10 cellular contexts compared by ENCODE assay signal in the genomic region with DNA sequence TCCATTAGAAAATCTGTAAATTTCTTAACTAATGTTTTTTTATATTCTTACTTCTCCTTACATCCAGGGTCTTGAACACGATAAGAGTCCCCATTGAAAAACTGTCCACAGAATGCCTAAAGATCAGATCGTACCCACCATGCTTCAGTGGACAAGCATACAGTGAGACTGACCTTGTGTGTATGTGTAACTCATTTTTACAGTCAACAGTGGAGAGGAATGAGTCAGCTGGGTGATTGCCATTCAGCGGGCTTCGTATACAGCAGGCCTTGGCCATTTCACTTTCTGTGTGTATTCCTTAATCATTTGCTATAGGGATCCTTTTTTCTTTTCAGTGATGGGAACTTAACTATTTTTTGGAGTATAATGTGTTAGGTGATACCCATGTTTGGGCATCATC. TPM values are rescaled to one million over a fixed set of nuclear protein-coding genes. Genes with fewer than 3 reads are reported as not detected.
DNase-seq lines count a peak whose midpoint lies in the region; ATAC-seq, FAIRE-seq and TF ChIP-seq lines count a peak whose summit lies in the region.
"Had no signal": no experiment of that assay in that cellular context is flagged by ENCODE, and none has a peak within 500 bp of the region (broad histone marks: within the 10 kb centered on the region; RNA-seq: fewer than 3 reads in every experiment).

No MANE protein-coding gene starts in this region.

- H3K4me1 Mint-ChIP-seq in IgD-negative memory B cell, result peaks cover 45 to 56% (median 55%) of the 10 kb centered on the region in 3 donors

- TF ChIP-seq POLR2A in GM12892 (IDR thresholded peaks at IDR 0.05; ENCODE audit: low read depth, low read length), result no peak

- no peak for DNase-seq in GM12892 (ENCODE audit: insufficient read length)
- peak; percentile 44 to 66 for DNase-seq in foreskin fibroblast
- DNase-seq in NCI-H345 (lab: John Stamatoyannopoulos, UW), result no peak
- no peak for DNase-seq in stimulated activated CD8-positive, alpha-beta memory T cell treated with anti-CD3 and anti-CD28 coated beads, Interleukin-4, amount 100 ng/mL, for 48 hours
- no peak for DNase-seq in KG1 (lab: John Stamatoyannopoulos, UW)
- DNase-seq: NCI-H526 treated with DMSO at 0.1 percent for 48 hours, right cardiac atrium had no signal

- H3K4me3 Mint-ChIP-seq in IgD-negative memory B cell, result peak overlapping the region in 1 of 4 donors; percentile 56

- H3K27me3 Mint-ChIP-seq in IgD-negative memory B cell, result no peaks in the 10 kb centered on the region

- peak overlapping the region; percentile 73 to 87 (median 75) for H3K27ac Mint-ChIP-seq in IgD-negative memory B cell

- no peak overlapping the region for H3K4me3 ChIP-seq in foreskin fibroblast (ENCODE audit: low read depth in 1 of 2, low read length in 2 of 2)

- H3K9me3 Mint-ChIP-seq in IgD-negative memory B cell, result no peaks in the 10 kb centered on the region

- peaks cover 35% of the 10 kb centered on the region for H3K36me3 Mint-ChIP-seq in IgD-negative memory B cell

- peak; percentile 86 for FAIRE-seq in GM12892 (lab: Jason Lieb, UNC)

- ATAC-seq in GM21825 (IDR thresholded peaks at IDR 0.05; ENCODE audit: unreplicated experiment), result peak; percentile 63
- no peak for ATAC-seq in HG03469 (IDR thresholded peaks at IDR 0.05; ENCODE audit: unreplicated experiment)
- ATAC-seq: right cardiac atrium had no signal

- TF ChIP-seq CTCF in foreskin fibroblast (IDR thresholded peaks at IDR 0.05; ENCODE audit: low read depth, low read length), result no peak

RNA-seq across cellular contexts. Expression of a gene that starts 10.6 kb away (rescaled TPM):
- 56.7 TPM for polyA plus RNA-seq in GM12892 (2012; ENCODE audit: missing spikeins)
- polyA plus RNA-seq in IgD-negative memory B cell, result 22.6 TPM

Comparison
In these comparisons a context has a peak if more than half of its experiments do, and no peak if none do; other contexts are left out.
1. DNase-seq: peak in foreskin fibroblast (2 of 2); none in GM12892 (single experiment), NCI-H345 (single experiment), stimulated activated CD8-positive, alpha-beta memory T cell treated with anti-CD3 and anti-CD28 coated beads, Interleukin-4, amount 100 ng/mL, for 48 hours (single experiment) and KG1 (single experiment).